In the genomic region with DNA sequence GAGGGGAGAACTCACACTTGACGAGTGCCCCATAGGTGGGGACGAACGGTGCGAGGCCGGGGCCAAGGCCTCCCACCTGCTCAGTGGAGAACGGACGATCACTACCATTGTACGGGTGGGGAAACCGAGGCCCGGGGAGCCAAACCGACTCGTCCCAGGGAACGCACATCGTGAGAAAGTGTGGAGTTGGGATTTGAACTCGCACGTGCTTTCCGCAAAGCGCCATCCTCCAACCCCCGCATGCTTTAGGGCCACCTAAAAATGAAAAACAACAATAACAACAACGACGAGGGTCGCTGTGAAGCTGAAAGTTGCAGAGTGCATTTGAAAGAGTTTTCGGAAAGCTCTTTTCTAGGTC, we compare ENCODE assay signal across 9 cellular contexts. TPM values are rescaled to one million over a fixed set of nuclear protein-coding genes. Genes with fewer than 3 reads are reported as not detected.
DNase-seq lines count a peak whose midpoint lies in the region; ATAC-seq and TF ChIP-seq lines count a peak whose summit lies in the region.
"Had no signal": no experiment of that assay in that cellular context is flagged by ENCODE, and none has a peak within 500 bp of the region (broad histone marks: within the 10 kb centered on the region; RNA-seq: fewer than 3 reads in every experiment).

No MANE protein-coding gene starts in this region.

- 4% methylated on average over 23 of the region's 23 CpGs for WGBS in hepatocyte (ENCODE audit: low lambda C conversion rate, missing lambda C conversion rate)
- WGBS in spleen, 5 donors: 0 to 1% (median 0%) methylated on average over 22 to 23 of the region's 23 CpGs

- CTCF ChIA-PET in activated naive CD4-positive, alpha-beta T cell treated with anti-CD3 and anti-CD28 coated beads, Interleukin-2, amount 10 ng/mL, durations not matched to agents 7 days and 5 days (lab: Charles Lee): interaction anchor here (0.7 kb wide), 1 partner anchor 8 kb away, joined by 3 read pairs; no protein-coding TSS in a partner anchor

- no peaks in the 10 kb centered on the region for H3K27me3 Mint-ChIP-seq in activated naive CD4-positive, alpha-beta T cell treated with anti-CD3 and anti-CD28 coated beads, Interleukin-2, amount 10 ng/mL, durations not matched to agents 7 days and 5 days

- TF ChIP-seq POLR2A in spleen (IDR thresholded peaks at IDR 0.05): no peak

- ATAC-seq in HG03460 (IDR thresholded peaks at IDR 0.05; ENCODE audit: unreplicated experiment): no peak

- H3K36me3 ChIP-seq in hepatocyte (replicated peaks; ENCODE audit: insufficient read depth, low read depth) (no peaks in the 10 kb centered on the region), spleen (peaks cover 0 to 56% (median 3%) of the 10 kb centered on the region in 6 donors)

- H3K27ac ChIP-seq in hepatocyte: peak overlapping the region; percentile 40
- H3K27ac ChIP-seq in spleen: peak overlapping the region; percentile 90 to 99 (median 98)

- H3K9me3 ChIP-seq in hepatocyte (ENCODE audit: low read depth) (no peaks in the 10 kb centered on the region), spleen (no peaks in the 10 kb centered on the region)

- TF ChIP-seq CTCF in HFF-Myc (IDR thresholded peaks at IDR 0.05; ENCODE audit: low read depth, low read length, missing control alignments): no peak
- TF ChIP-seq CTCF in hepatocyte (IDR thresholded peaks at IDR 0.05; ENCODE audit: poor library complexity): no peak
- TF ChIP-seq CTCF in spleen (IDR thresholded peaks at IDR 0.05 in 8 of 11, conservative IDR thresholded peaks at IDR 0.05 in 3 of 11): no peak

- H4K20me1 ChIP-seq in hepatocyte (ENCODE audit: insufficient read depth, poor library complexity, severe bottlenecking): no peaks in the 10 kb centered on the region

- H3K4me1 ChIP-seq in hepatocyte (ENCODE audit: insufficient read depth): peaks cover 13% of the 10 kb centered on the region
- H3K4me1 ChIP-seq in spleen: peaks cover 28 to 95% (median 82%) of the 10 kb centered on the region in 6 donors

- H3K79me2 ChIP-seq in hepatocyte: peaks cover 27% of the 10 kb centered on the region

- peak overlapping the region; percentile 89 for H3K4me3 Mint-ChIP-seq in activated naive CD4-positive, alpha-beta T cell treated with anti-CD3 and anti-CD28 coated beads, Interleukin-2, amount 10 ng/mL, durations not matched to agents 7 days and 5 days

- no peaks in the 10 kb centered on the region for H3K9me2 ChIP-seq in hepatocyte (replicated peaks; ENCODE audit: insufficient read depth)

- H3K4me2 ChIP-seq in hepatocyte: peak overlapping the region; percentile 95

- H3K4me3 ChIP-seq in HFF-Myc (replicated peaks; ENCODE audit: low read depth, low read length) (peak overlapping the region; percentile 82), hepatocyte (peak overlapping the region; percentile 47), spleen (peak overlapping the region; percentile 86 to 99 (median 98))

- H3K36me3 Mint-ChIP-seq in activated naive CD4-positive, alpha-beta T cell treated with anti-CD3 and anti-CD28 coated beads, Interleukin-2, amount 10 ng/mL, durations not matched to agents 7 days and 5 days: peaks cover 51% of the 10 kb centered on the region

- H3K27ac Mint-ChIP-seq in activated naive CD4-positive, alpha-beta T cell treated with anti-CD3 and anti-CD28 coated beads, Interleukin-2, amount 10 ng/mL, durations not matched to agents 7 days and 5 days: peak overlapping the region; percentile 91

- H3K9me3 Mint-ChIP-seq in activated naive CD4-positive, alpha-beta T cell treated with anti-CD3 and anti-CD28 coated beads, Interleukin-2, amount 10 ng/mL, durations not matched to agents 7 days and 5 days: no peaks in the 10 kb centered on the region

- H2AFZ ChIP-seq in hepatocyte: peak overlapping the region; percentile 73

- H3K27me3 ChIP-seq in hepatocyte (no peaks in the 10 kb centered on the region), spleen (replicated peaks in 1 of 7) (no peaks in the 10 kb centered on the region)

- intact Hi-C loops in spleen (cut with DNase I; ENCODE audit: low total_unique reads): no loop called here

- DNase-seq in HFF-Myc (ENCODE audit: extremely low read depth, low read depth) (no peak), hepatocyte (ENCODE audit: low spot score) (no peak), spleen (no peak), MV-4-11 (lab: John Stamatoyannopoulos, UW) (no peak), superior temporal gyrus (ENCODE audit: extremely low spot score) (no peak), NCI-H1092 treated with DMSO at 0.1 percent for 48 hours (lab: John Stamatoyannopoulos, UW) (no peak)
- no peak for DNase-seq in activated naive CD4-positive, alpha-beta T cell treated with anti-CD3 and anti-CD28 coated beads, Interleukin-2, amount 10 ng/mL, durations not matched to agents 7 days and 5 days

- peaks cover 62% of the 10 kb centered on the region for H3K4me1 Mint-ChIP-seq in activated naive CD4-positive, alpha-beta T cell treated with anti-CD3 and anti-CD28 coated beads, Interleukin-2, amount 10 ng/mL, durations not matched to agents 7 days and 5 days

RNA-seq across cellular contexts. Expression of gene ARHGEF1, which starts 0.5 kb away (rescaled TPM):
- total RNA-seq in hepatocyte (22.1 and 29.7 TPM in 2 replicates), spleen (100 to 1,000 TPM; 238 to 473 (median 382) TPM)
- polyA plus RNA-seq in hepatocyte (67.8 and 71.7 TPM in 2 replicates), spleen (100 to 1,000 TPM; 314 to 543 (median 478) TPM)

RNA-seq across cellular contexts. Expression of gene CD79A, which starts 6.4 kb away (rescaled TPM):
- total RNA-seq in hepatocyte (0.37 TPM in 1 of 2 replicates, not detected in the other), spleen (100 to 1,000 TPM; 222 to 361 (median 269) TPM)
- polyA plus RNA-seq in hepatocyte (0.27 TPM in 1 of 2 replicates, not detected in the other), spleen (1,000 to 10,000 TPM in 1 of 3 donors, 100 to 1,000 TPM in 2; 748 to 1,033 (median 986) TPM)
- total RNA-seq: HT1080 had no signal

RNA-seq across cellular contexts. Expression of gene RPS19, which starts 23.4 kb away (rescaled TPM):
- total RNA-seq in hepatocyte: 740 and 840 TPM in 2 replicates
- polyA plus RNA-seq in hepatocyte: 1,425 and 1,529 TPM in 2 replicates
- 1,000 to 10,000 TPM in 4 of 7 donors, 100 to 1,000 TPM in 3; 744 to 2,126 (median 1,870) TPM for total RNA-seq in spleen
- polyA plus RNA-seq in spleen: 1,000 to 10,000 TPM; 5,153 to 8,491 (median 7,946) TPM

RNA-seq across cellular contexts. Expression of gene DMRTC2, which starts 38.6 kb away (rescaled TPM):
- not detected in 2 replicates for total RNA-seq in hepatocyte
- polyA plus RNA-seq in hepatocyte: not detected in 2 replicates
- not detected for total RNA-seq in spleen
- polyA plus RNA-seq in spleen: not detected
- total RNA-seq: HT1080 had no signal

RNA-seq across cellular contexts. Expression of gene LYPD4, which starts 39.0 kb away (rescaled TPM):
- total RNA-seq in hepatocyte (not detected in 2 replicates), spleen (not detected)
- polyA plus RNA-seq in hepatocyte (not detected in 2 replicates), spleen (under 1 TPM in 1 of 3 donors, not detected in 2; 0.04 TPM)
- total RNA-seq: HT1080 had no signal

Comparison
In these comparisons a context has a peak if more than half of its experiments do, and no peak if none do; other contexts are left out.
1. H3K4me3 ChIP-seq: peak in every context shown above with its lines; median percentile 98 in spleen; 82 in HFF-Myc; 47 in hepatocyte.
2. RNA of gene CD79A, which starts 6.4 kb away (total RNA-seq): 222 to 361 TPM in spleen; 0.37 TPM in hepatocyte; every median in the first group is over 100 times any median in the second.